In genomic region chr18:2912357-2913299, GRCh38 we compare ENCODE assay signal across 26 cellular contexts.
DNase-seq lines count a peak whose midpoint lies in the region; ATAC-seq, FAIRE-seq and TF ChIP-seq lines count a peak whose summit lies in the region.
"Had no signal": no experiment of that assay in that cellular context is flagged by ENCODE, and none has a peak within 500 bp of the region (broad histone marks: within the 10 kb centered on the region; RNA-seq: fewer than 3 reads in every experiment).

No MANE protein-coding gene starts in this region.

- H3K9me2 ChIP-seq in GM23248 (ENCODE audit: insufficient read depth), result no peaks in the 10 kb centered on the region
- H3K9me2 ChIP-seq: SK-N-SH had no signal

- intact Hi-C loops in activated naive CD4-positive, alpha-beta T cell treated with anti-CD3 and anti-CD28 coated beads for 36 hours (cut with micrococcal nuclease), result no loop called here
- intact Hi-C loops in kidney (cut with DNase I), result no loop called here

- CTCF ChIA-PET in activated naive CD4-positive, alpha-beta T cell treated with anti-CD3 and anti-CD28 coated beads for 36 hours (lab: Charles Lee), result interaction anchor here (1.2 to 2.2 kb wide), 2 partner anchors 11 to 239 kb away, joined by 3 to 5 read pairs; no protein-coding TSS in a partner anchor

- ATAC-seq in T-helper 17 cell, result no peak
- ATAC-seq: activated T-helper 17 cell treated with anti-CD3 and anti-CD28 coated beads, Interleukin-2, amount 50 U/mL, for 72 hours; right cardiac atrium had no signal

- H3K36me3 ChIP-seq in kidney (ENCODE audit: control insufficient read depth in 1 of 2, insufficient read depth in 2 of 2, low read length in 2 of 2) (peaks cover 10 to 11% of the 10 kb centered on the region in 2 donors), GM23248 (ENCODE audit: low read depth) (peaks cover 7% of the 10 kb centered on the region; the same call in 1 of the 2 replicates)

- H3K36me3 Mint-ChIP-seq in activated naive CD4-positive, alpha-beta T cell treated with anti-CD3 and anti-CD28 coated beads, Interleukin-2, amount 50 U/mL, for 24 hours, result peaks cover 6% of the 10 kb centered on the region
- H3K36me3 Mint-ChIP-seq in activated naive CD4-positive, alpha-beta T cell treated with anti-CD3 and anti-CD28 coated beads for 36 hours (ENCODE audit: low read depth), result peaks cover 29% of the 10 kb centered on the region
- H3K36me3 Mint-ChIP-seq in T-helper 17 cell (ENCODE audit: low read depth), result no peaks in the 10 kb centered on the region

- H4K20me1 ChIP-seq in GM23248 (ENCODE audit: insufficient read depth), result no peaks in the 10 kb centered on the region

- H3K4me2 ChIP-seq in GM23248 (ENCODE audit: unreplicated experiment), result no peak overlapping the region
- H3K4me2 ChIP-seq: SK-N-SH had no signal

- H3K4me3 Mint-ChIP-seq in activated naive CD4-positive, alpha-beta T cell treated with anti-CD3 and anti-CD28 coated beads, Interleukin-2, amount 50 U/mL, for 24 hours, result no peak overlapping the region
- no peak overlapping the region for H3K4me3 Mint-ChIP-seq in activated naive CD4-positive, alpha-beta T cell treated with anti-CD3 and anti-CD28 coated beads for 36 hours
- H3K4me3 Mint-ChIP-seq in T-helper 17 cell, result no peak overlapping the region
- H3K4me3 Mint-ChIP-seq: activated T-helper 17 cell treated with anti-CD3 and anti-CD28 coated beads, Interleukin-2, amount 50 U/mL, for 72 hours; CD4-positive, CD25-positive, alpha-beta regulatory T cell had no signal

- peaks cover 24% of the 10 kb centered on the region for H3F3A ChIP-seq in GM23248 (ENCODE audit: insufficient read depth)

- H3K4me1 ChIP-seq in kidney (ENCODE audit: control insufficient read depth in 1 of 2, insufficient read depth in 1 of 2, low read depth in 1 of 2, low read length in 2 of 2) (peaks cover 5 to 10% of the 10 kb centered on the region in 2 donors), GM23248 (ENCODE audit: insufficient read depth) (no peaks in the 10 kb centered on the region)
- H3K4me1 ChIP-seq: breast epithelium had no signal

- 91 to 93% methylated on average over 29 of the region's 29 CpGs for WGBS in GM23248 (ENCODE audit: low coverage in 1 of 2, low lambda C conversion rate in 2 of 2, missing lambda C conversion rate in 2 of 2), 2 experiments

- no peaks in the 10 kb centered on the region for H3K27me3 Mint-ChIP-seq in activated naive CD4-positive, alpha-beta T cell treated with anti-CD3 and anti-CD28 coated beads, Interleukin-2, amount 50 U/mL, for 24 hours
- no peaks in the 10 kb centered on the region for H3K27me3 Mint-ChIP-seq in activated naive CD4-positive, alpha-beta T cell treated with anti-CD3 and anti-CD28 coated beads for 36 hours (ENCODE audit: low read depth)
- no peaks in the 10 kb centered on the region for H3K27me3 Mint-ChIP-seq in T-helper 17 cell
- H3K27me3 Mint-ChIP-seq: activated T-helper 17 cell treated with anti-CD3 and anti-CD28 coated beads, Interleukin-2, amount 50 U/mL, for 72 hours; CD4-positive, CD25-positive, alpha-beta regulatory T cell had no signal

- H3K4me3 ChIP-seq in kidney (ENCODE audit: low read length in 2 of 2), result no peak overlapping the region
- H3K4me3 ChIP-seq in GM23248, result no peak overlapping the region
- H3K4me3 ChIP-seq: breast epithelium, HAP-1, upper lobe of left lung had no signal

- H3K27me3 ChIP-seq in GM23248 (replicated peaks; ENCODE audit: insufficient read depth), result no peaks in the 10 kb centered on the region
- H3K27me3 ChIP-seq: breast epithelium, upper lobe of left lung had no signal

- H3K79me2 ChIP-seq in GM23248 (ENCODE audit: insufficient read depth), result no peaks in the 10 kb centered on the region

- no peak for TF ChIP-seq CTCF in kidney (IDR thresholded peaks at IDR 0.05; ENCODE audit: borderline replicate concordance, extremely low read depth, insufficient read depth)

- no peaks in the 10 kb centered on the region for H3K9me3 Mint-ChIP-seq in activated naive CD4-positive, alpha-beta T cell treated with anti-CD3 and anti-CD28 coated beads, Interleukin-2, amount 50 U/mL, for 24 hours
- no peaks in the 10 kb centered on the region for H3K9me3 Mint-ChIP-seq in activated naive CD4-positive, alpha-beta T cell treated with anti-CD3 and anti-CD28 coated beads for 36 hours
- H3K9me3 Mint-ChIP-seq: activated T-helper 17 cell treated with anti-CD3 and anti-CD28 coated beads, Interleukin-2, amount 50 U/mL, for 72 hours; CD4-positive, CD25-positive, alpha-beta regulatory T cell had no signal

- in situ Hi-C loops in GM23248 (cut with MboI), result no loop called here

- H3K9me3 ChIP-seq in T-helper 17 cell (ENCODE audit: control insufficient read depth, low read length, poor library complexity, severe bottlenecking) (no peaks in the 10 kb centered on the region), kidney (ENCODE audit: control insufficient read depth in 1 of 2, low read length in 2 of 2) (no peaks in the 10 kb centered on the region), GM23248 (ENCODE audit: low read depth) (no peaks in the 10 kb centered on the region)
- H3K9me3 ChIP-seq: breast epithelium, HAP-1, SK-N-SH, upper lobe of left lung had no signal

- DNase-seq in activated naive CD4-positive, alpha-beta T cell treated with anti-CD3 and anti-CD28 coated beads for 36 hours, result no peak
- DNase-seq in T-helper 17 cell (no peak), kidney (peak; percentile 74), ureter (ENCODE audit: low spot score) (peak; percentile 40), NCI-H69 (lab: John Stamatoyannopoulos, UW) (no peak), GM23248 (no peak)
- DNase-seq: amniotic stem cell; CD4-positive, CD25-positive, alpha-beta regulatory T cell; cortex of kidney; glutamatergic neuron; KBM-7; NCI-H1436 treated with DMSO at 0.1 percent for 48 hours; NCI-H2171 treated with DMSO at 0.1 percent for 48 hours; NCI-H526; SK-N-SH; stimulated activated CD4-positive, alpha-beta T cell treated with anti-CD3 and anti-CD28 coated beads, Interleukin-12 subunit alpha, Interleukin-12 subunit beta, amount 100 ng/mL, for 4 hours; stimulated activated CD4-positive, alpha-beta T cell treated with anti-CD3 and anti-CD28 coated beads, Interleukin-4, amount 100 ng/mL, for 4 hours; T-helper 9 cell had no signal

- H3K27ac ChIP-seq in kidney (ENCODE audit: low read depth in 2 of 2, low read length in 2 of 2), result no peak overlapping the region
- no peak overlapping the region for H3K27ac ChIP-seq in GM23248
- H3K27ac ChIP-seq: RWPE1, upper lobe of left lung had no signal

- peak overlapping the region; percentile 72 for H3K27ac Mint-ChIP-seq in activated naive CD4-positive, alpha-beta T cell treated with anti-CD3 and anti-CD28 coated beads, Interleukin-2, amount 50 U/mL, for 24 hours
- no peak overlapping the region for H3K27ac Mint-ChIP-seq in activated naive CD4-positive, alpha-beta T cell treated with anti-CD3 and anti-CD28 coated beads for 36 hours
- H3K27ac Mint-ChIP-seq in T-helper 17 cell, result peak overlapping the region; percentile 8
- H3K27ac Mint-ChIP-seq: activated T-helper 17 cell treated with anti-CD3 and anti-CD28 coated beads, Interleukin-2, amount 50 U/mL, for 72 hours had no signal

- no peak overlapping the region for H2AFZ ChIP-seq in GM23248

- FAIRE-seq in kidney (lab: Jason Lieb, UNC), result no peak
- FAIRE-seq: endometrium had no signal

- H3K9ac ChIP-seq in kidney (ENCODE audit: low read length in 2 of 2) (no peak overlapping the region), GM23248 (no peak overlapping the region)
- H3K9ac ChIP-seq: SK-N-SH had no signal

- peaks cover 22% of the 10 kb centered on the region for H3K4me1 Mint-ChIP-seq in activated naive CD4-positive, alpha-beta T cell treated with anti-CD3 and anti-CD28 coated beads, Interleukin-2, amount 50 U/mL, for 24 hours
- H3K4me1 Mint-ChIP-seq in activated naive CD4-positive, alpha-beta T cell treated with anti-CD3 and anti-CD28 coated beads for 36 hours (ENCODE audit: low read depth), result peaks cover 17% of the 10 kb centered on the region
- peaks cover 23% of the 10 kb centered on the region for H3K4me1 Mint-ChIP-seq in T-helper 17 cell

Comparison
In these comparisons a context has a peak if more than half of its experiments do, and no peak if none do; other contexts are left out.
1. DNase-seq: peak in kidney (single experiment) and ureter (single experiment); none in activated naive CD4-positive, alpha-beta T cell treated with anti-CD3 and anti-CD28 coated beads for 36 hours (single experiment), T-helper 17 cell (0 of 3), NCI-H69 (single experiment) and GM23248 (single experiment).